8 cellular contexts compared by ENCODE assay signal in the genomic region with DNA sequence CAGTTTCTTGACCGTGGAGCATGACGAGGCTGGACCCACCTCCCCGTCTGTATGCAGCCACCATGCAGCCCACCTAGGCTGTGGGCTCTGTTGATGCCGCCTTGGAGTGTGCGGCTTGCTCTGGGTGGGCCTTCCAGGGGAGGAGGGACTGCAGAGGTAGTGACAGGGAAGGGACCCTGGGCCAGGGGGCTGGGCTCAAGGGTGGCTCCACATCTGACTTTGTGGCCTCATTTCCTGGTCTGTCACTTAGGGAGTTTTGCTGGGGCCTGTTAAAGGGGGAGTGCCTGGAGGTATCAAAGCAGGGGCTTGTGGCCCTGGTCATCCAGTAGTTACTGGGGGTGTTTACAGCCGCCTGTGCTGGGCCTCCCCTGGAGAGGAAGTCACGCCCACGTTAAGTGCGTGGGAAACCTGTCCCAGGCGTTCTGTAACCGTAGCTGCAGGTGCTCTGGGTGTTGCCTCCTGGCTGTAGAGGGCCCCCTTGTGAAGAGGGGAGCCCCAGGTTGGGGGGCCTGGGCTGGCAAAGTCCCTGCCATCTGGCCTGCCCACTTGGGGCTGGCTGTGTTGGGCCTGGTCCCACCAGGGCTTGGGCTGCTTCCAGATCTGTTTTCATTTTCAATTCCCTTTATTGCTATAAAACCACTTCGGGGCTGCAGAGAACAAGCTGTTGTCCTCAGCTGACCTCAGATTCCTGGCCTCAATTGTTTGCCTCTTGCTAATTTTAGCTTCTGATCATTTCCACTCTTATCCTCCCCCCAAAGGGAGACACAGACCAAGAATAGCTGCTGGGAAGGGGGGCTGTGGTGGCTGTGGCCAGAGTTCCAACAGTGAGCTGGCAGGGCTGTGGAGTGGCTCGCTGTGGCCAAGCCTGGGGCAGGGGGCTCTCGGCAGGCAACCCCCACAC. TPM values are rescaled to one million over a fixed set of nuclear protein-coding genes. Genes with fewer than 3 reads are reported as not detected.
DNase-seq lines count a peak whose midpoint lies in the region; ATAC-seq and TF ChIP-seq lines count a peak whose summit lies in the region.

No MANE protein-coding gene starts in this region.

- TF ChIP-seq POLR2A in body of pancreas (IDR thresholded peaks at IDR 0.05), result peak in 1 of 3 donors; percentile 4

- H3K27ac ChIP-seq in RWPE1 (peak overlapping the region; percentile 95), body of pancreas (peak overlapping the region; percentile 86 to 97 (median 89)), foreskin keratinocyte (no peak overlapping the region)

- POLR2A ChIA-PET in RWPE1 (lab: Yijun Ruan, JAX; ENCODE audit: low non-redundant PET), result interaction anchor here (0.6 kb wide), 1 partner anchor 490 kb away, joined by 3 read pairs; no protein-coding TSS in a partner anchor

- H3K4me1 ChIP-seq in body of pancreas, result peaks cover 97% of the 10 kb centered on the region
- H3K4me1 ChIP-seq in foreskin keratinocyte, result peaks cover 18% of the 10 kb centered on the region

- H3K27me3 ChIP-seq in body of pancreas (no peaks in the 10 kb centered on the region), foreskin keratinocyte (no peaks in the 10 kb centered on the region)

- no peaks in the 10 kb centered on the region for H3K9me3 ChIP-seq in body of pancreas

- intact Hi-C loops in body of pancreas (cut with DNase I), result no loop called here

- H3K4me3 ChIP-seq in body of pancreas, result no peak overlapping the region

- CTCF ChIA-PET in RWPE1 (lab: Yijun Ruan, JAX), result interaction anchor here (0.6 kb wide), 2 partner anchors 33 to 428 kb away, joined by 3 to 5 read pairs; no protein-coding TSS in a partner anchor

- peak; percentile 86 for DNase-seq in DMS 273 (lab: John Stamatoyannopoulos, UW; ENCODE audit: unreplicated experiment)
- DNase-seq in RWPE1 (ENCODE audit: low spot score), result no peak
- DNase-seq in body of pancreas, result peak; percentile 52 to 82 (median 65)
- peak; percentile 35 for DNase-seq in kidney tubule cell (ENCODE audit: low spot score)
- DNase-seq in stimulated activated naive CD4-positive, alpha-beta T cell (lab: John Stamatoyannopoulos, UW), result peak; percentile 39 to 62 (median 50)
- no peak for DNase-seq in foreskin keratinocyte

- H3K36me3 ChIP-seq in body of pancreas (replicated peaks in 1 of 2; ENCODE audit: insufficient read depth in 1 of 2, low read depth in 2 of 2), result no peaks in the 10 kb centered on the region

- 0 to 28% methylated on average over 5 to 10 of the region's 14 CpGs for WGBS in body of pancreas, 2 donors

- TF ChIP-seq CTCF in RWPE1 (conservative IDR thresholded peaks at IDR 0.05; ENCODE audit: low read depth) (no peak), body of pancreas (IDR thresholded peaks at IDR 0.05) (no peak), foreskin keratinocyte (conservative IDR thresholded peaks at IDR 0.05) (no peak)

- peak; percentile 77 for ATAC-seq in GM19372 (IDR thresholded peaks at IDR 0.05; ENCODE audit: low read depth, unreplicated experiment)
- ATAC-seq in HG03432 (IDR thresholded peaks at IDR 0.05; ENCODE audit: unreplicated experiment), result peak; percentile 74
- peak; percentile 41 for ATAC-seq in body of pancreas
- no peak for ATAC-seq in foreskin keratinocyte

RNA-seq across cellular contexts. Expression of a gene that starts 26.5 kb away (rescaled TPM):
- total RNA-seq in body of pancreas (10 to 100 TPM; 25.7 to 38.4 TPM), foreskin keratinocyte (57.9 and 58.1 TPM in 2 replicates)
- 54.9 and 55.8 TPM in 2 replicates for polyA plus RNA-seq in foreskin keratinocyte

Comparison
In these comparisons a context has a peak if more than half of its experiments do, and no peak if none do; other contexts are left out.
1. DNase-seq: peak in DMS 273 (single experiment), body of pancreas (4 of 4), kidney tubule cell (single experiment) and stimulated activated naive CD4-positive, alpha-beta T cell (6 of 6); none in RWPE1 (single experiment) and foreskin keratinocyte (0 of 2).